Comparison of ENCODE assay signal across 1 cellular context in the genomic region with DNA sequence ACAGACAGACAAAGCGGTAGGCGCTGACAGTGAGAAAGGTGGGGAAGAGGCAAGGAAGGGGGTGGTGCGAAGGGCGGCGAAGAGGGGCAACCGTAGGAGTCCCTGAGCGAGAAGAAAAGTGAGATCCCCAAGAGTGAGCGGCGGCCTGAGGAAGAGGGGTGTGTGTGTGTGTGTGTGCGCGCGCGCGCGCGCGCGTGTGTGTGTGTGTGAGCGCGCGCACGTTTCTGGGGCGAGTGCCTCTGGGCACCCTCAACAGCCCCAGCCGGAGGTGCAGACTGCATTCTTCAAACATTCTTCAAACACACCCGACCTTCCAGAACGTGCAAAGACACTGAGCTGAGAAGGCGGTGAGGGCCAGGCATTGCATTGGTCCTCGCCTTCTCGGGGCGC.
TF ChIP-seq lines count a peak whose summit lies in the region.

No MANE protein-coding gene starts in this region.

TF ChIP-seq in IMR-90, 13 proteins besides CTCF, POLR2A, EP300 and RAD21 (continued from another document):
- no peak for TF ChIP-seq ELK1 (IDR thresholded peaks at IDR 0.05; ENCODE audit: borderline replicate concordance, low read depth, low read length)
